1 cellular context compared by ENCODE assay signal in genomic region chr19:56121180-56122167, GRCh38.
A peak's percentile ranks its signal among the peaks of the same experiment; 100 is the strongest.
TF ChIP-seq lines count a peak whose summit lies in the region.

Gene ZNF787 (minus strand): TSS chr19:56121295. CDS start chr19:56103217, 18,078 bp downstream.

TF ChIP-seq in WTC11, 78 proteins besides CTCF, POLR2A, EP300 and RAD21 (continued from another document):
- 0 out of 2 replicates have a peak, but pooled peaks have one; percentile 41 for TF ChIP-seq ZNF281 (CRISPR knock-in tag; IDR thresholded peaks at IDR 0.05)
- TF ChIP-seq, protein P1, sequence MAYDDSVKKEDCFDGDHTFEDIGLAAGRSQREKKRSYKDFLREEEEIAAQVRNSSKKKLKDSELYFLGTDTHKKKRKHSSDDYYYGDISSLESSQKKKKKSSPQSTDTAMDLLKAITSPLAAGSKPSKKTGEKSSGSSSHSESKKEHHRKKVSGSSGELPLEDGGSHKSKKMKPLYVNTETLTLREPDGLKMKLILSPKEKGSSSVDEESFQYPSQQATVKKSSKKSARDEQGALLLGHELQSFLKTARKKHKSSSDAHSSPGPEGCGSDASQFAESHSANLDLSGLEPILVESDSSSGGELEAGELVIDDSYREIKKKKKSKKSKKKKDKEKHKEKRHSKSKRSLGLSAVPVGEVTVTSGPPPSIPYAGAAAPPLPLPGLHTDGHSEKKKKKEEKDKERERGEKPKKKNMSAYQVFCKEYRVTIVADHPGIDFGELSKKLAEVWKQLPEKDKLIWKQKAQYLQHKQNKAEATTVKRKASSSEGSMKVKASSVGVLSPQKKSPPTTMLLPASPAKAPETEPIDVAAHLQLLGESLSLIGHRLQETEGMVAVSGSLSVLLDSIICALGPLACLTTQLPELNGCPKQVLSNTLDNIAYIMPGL (CRISPR knock-in tag; IDR thresholded peaks at IDR 0.05): peak; percentile 51; the same call in 1 of the 2 replicates
- TF ChIP-seq, protein P2, sequence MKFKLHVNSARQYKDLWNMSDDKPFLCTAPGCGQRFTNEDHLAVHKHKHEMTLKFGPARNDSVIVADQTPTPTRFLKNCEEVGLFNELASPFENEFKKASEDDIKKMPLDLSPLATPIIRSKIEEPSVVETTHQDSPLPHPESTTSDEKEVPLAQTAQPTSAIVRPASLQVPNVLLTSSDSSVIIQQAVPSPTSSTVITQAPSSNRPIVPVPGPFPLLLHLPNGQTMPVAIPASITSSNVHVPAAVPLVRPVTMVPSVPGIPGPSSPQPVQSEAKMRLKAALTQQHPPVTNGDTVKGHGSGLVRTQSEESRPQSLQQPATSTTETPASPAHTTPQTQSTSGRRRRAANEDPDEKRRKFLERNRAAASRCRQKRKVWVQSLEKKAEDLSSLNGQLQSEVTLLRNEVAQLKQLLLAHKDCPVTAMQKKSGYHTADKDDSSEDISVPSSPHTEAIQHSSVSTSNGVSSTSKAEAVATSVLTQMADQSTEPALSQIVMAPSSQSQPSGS (CRISPR knock-in tag; IDR thresholded peaks at IDR 0.05; ENCODE audit: borderline replicate concordance, low read depth): no peak
- peak; percentile 88; the same call in 1 of the 2 replicates for TF ChIP-seq ETV6 (CRISPR knock-in tag; IDR thresholded peaks at IDR 0.05)
- peak; percentile 81 for TF ChIP-seq E2F5 (CRISPR knock-in tag; IDR thresholded peaks at IDR 0.05)
- peak; percentile 66; the same call in 1 of the 2 replicates for TF ChIP-seq SP1 (CRISPR knock-in tag; conservative IDR thresholded peaks at IDR 0.05)
- TF ChIP-seq NR2C2 (CRISPR knock-in tag; IDR thresholded peaks at IDR 0.05): no peak
- TF ChIP-seq ZNF423 (CRISPR knock-in tag; IDR thresholded peaks at IDR 0.05): peak; percentile 81
- TF ChIP-seq ZNF138 (CRISPR knock-in tag; conservative IDR thresholded peaks at IDR 0.05): no peak
- TF ChIP-seq, protein P3, sequence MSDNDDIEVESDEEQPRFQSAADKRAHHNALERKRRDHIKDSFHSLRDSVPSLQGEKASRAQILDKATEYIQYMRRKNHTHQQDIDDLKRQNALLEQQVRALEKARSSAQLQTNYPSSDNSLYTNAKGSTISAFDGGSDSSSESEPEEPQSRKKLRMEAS (CRISPR knock-in tag; IDR thresholded peaks at IDR 0.05): peak; percentile 23; the same call in 1 of the 2 replicates
- no peak for TF ChIP-seq ATF1 (CRISPR knock-in tag; IDR thresholded peaks at IDR 0.05)
- TF ChIP-seq GTF2I (CRISPR knock-in tag; conservative IDR thresholded peaks at IDR 0.05): no peak
- no peak for TF ChIP-seq PREB (CRISPR knock-in tag; IDR thresholded peaks at IDR 0.05; ENCODE audit: borderline replicate concordance)
- TF ChIP-seq TEAD1 (CRISPR knock-in tag; IDR thresholded peaks at IDR 0.05): no peak
- peak; percentile 38; the same call in 1 of the 2 replicates for TF ChIP-seq MYBL2 (CRISPR knock-in tag; IDR thresholded peaks at IDR 0.05)
- TF ChIP-seq IRF2 (CRISPR knock-in tag; IDR thresholded peaks at IDR 0.05; ENCODE audit: borderline replicate concordance, low read depth): no peak
